Comparison of ENCODE assay signal across 18 cellular contexts in the genomic region with DNA sequence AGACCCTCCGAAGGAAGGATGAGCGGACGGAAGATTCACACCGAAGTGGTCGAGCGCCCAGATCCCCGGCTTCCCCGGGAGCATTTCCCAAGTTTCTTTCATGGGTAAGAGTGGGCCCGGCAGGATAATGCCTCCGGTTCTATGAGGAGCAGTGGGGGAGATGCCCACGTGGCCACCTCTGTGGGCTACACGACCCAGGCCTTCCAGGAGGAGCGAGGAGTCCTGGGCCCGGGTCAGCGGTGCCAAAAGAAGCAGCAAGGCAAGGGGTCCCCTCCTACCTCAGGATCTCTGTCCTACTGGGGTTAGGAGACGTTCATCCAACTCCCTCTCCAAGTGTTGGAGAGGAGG.
"Had no signal": no experiment of that assay in that cellular context is flagged by ENCODE, and none has a peak within 500 bp of the region (broad histone marks: within the 10 kb centered on the region; RNA-seq: fewer than 3 reads in every experiment).

No MANE protein-coding gene starts in this region.

- H3K4me1 ChIP-seq: body of pancreas, right lobe of liver, transverse colon had no signal

- FAIRE-seq: kidney had no signal

- H3K9me3 ChIP-seq: body of pancreas, right lobe of liver, transverse colon had no signal

- H3K4me3 ChIP-seq: body of pancreas, right lobe of liver, smooth muscle cell, transverse colon had no signal

- DNase-seq: activated CD4-positive, CD25-positive, alpha-beta regulatory T cell; activated CD8-positive, alpha-beta memory T cell treated with anti-CD3 and anti-CD28 coated beads, Interleukin-2, amount 50 U/mL, for 4 hours; activated CD8-positive, alpha-beta T cell treated with anti-CD3 and anti-CD28 coated beads, Interleukin-2, amount 10 ng/mL, durations not matched to agents 7 days and 5 days; activated gamma-delta T cell treated with Interleukin-2 at 50 U/mL for 16 hours; activated T-cell treated with anti-CD3 and anti-CD28 coated beads, Interleukin-2, amount 50 U/mL, for 48 hours; amniotic stem cell; body of pancreas; erythroblast; mesenchymal stem cell; naive thymus-derived CD8-positive, alpha-beta T cell; nucleus accumbens; right lobe of liver; stimulated activated CD4-positive, alpha-beta T cell treated with anti-CD3 and anti-CD28 coated beads, Interleukin-4, amount 100 ng/mL, for 4 hours; stimulated activated CD8-positive, alpha-beta memory T cell treated with anti-CD3 and anti-CD28 coated beads, Interleukin-4, amount 100 ng/mL, for 48 hours; stimulated activated naive CD4-positive, alpha-beta T cell treated with Interleukin-2 at 50 U/mL for 16 hours; transverse colon had no signal

- H3K27ac ChIP-seq: body of pancreas, right lobe of liver, transverse colon had no signal

- ATAC-seq: activated CD8-positive, alpha-beta T cell treated with anti-CD3 and anti-CD28 coated beads, Interleukin-2, amount 10 ng/mL, durations not matched to agents 7 days and 5 days; body of pancreas; naive thymus-derived CD8-positive, alpha-beta T cell had no signal

- H3K36me3 ChIP-seq: right lobe of liver, transverse colon had no signal
